Comparison of ENCODE assay signal across 8 cellular contexts in the genomic region with DNA sequence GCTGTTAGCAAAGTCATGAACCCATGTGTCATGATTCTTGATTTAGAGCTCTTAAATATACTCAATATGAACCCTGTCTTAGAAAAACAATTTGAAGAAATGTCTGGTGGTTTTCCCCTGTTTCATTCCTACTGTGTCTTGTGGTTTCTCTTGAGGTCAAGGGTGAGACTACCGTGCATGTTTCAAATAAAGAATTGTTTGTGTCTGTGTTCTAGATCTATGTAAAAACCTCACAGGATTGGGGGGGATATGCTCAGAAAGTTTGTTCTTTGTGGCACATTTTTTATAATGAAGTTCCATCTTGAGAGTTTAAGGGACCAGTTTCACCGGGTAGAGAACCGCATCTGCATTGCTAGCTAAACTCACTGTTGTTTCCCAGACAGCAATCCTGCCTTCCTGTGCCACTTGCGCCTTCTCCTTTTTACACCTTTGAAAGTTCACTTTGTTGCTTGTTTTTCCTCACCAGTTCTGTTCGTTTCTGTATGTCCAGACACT. TPM values are rescaled to one million over a fixed set of nuclear protein-coding genes. Genes with fewer than 3 reads are reported as not detected.
DNase-seq lines count a peak whose midpoint lies in the region; ATAC-seq, FAIRE-seq and TF ChIP-seq lines count a peak whose summit lies in the region.

No MANE protein-coding gene starts in this region.

- H3K36me3 Mint-ChIP-seq in natural killer cell treated with Interleukin-12 subunit alpha and Interleukin-12 subunit beta and Interleukin-15 and Interleukin-18, amount 100 ng/mL, for 72 hours = no peaks in the 10 kb centered on the region

- peak overlapping the region; percentile 76 to 98 for H3K27ac Mint-ChIP-seq in natural killer cell treated with Interleukin-12 subunit alpha and Interleukin-12 subunit beta and Interleukin-15 and Interleukin-18, amount 100 ng/mL, for 72 hours

- DNase-seq in GM12892 (ENCODE audit: insufficient read length) (no peak), astrocyte of the cerebellum (ENCODE audit: low read depth) (peak; percentile 87), right cardiac atrium (no peak), NCI-H1694 (lab: John Stamatoyannopoulos, UW) (no peak), NCI-H128 (lab: John Stamatoyannopoulos, UW; ENCODE audit: unreplicated experiment) (no peak)
- DNase-seq in natural killer cell treated with Interleukin-12 subunit alpha and Interleukin-12 subunit beta and Interleukin-15 and Interleukin-18, amount 100 ng/mL, for 72 hours (ENCODE audit: low spot score) = peak; percentile 72

- H2AFZ ChIP-seq in KMS-11 (ENCODE audit: low read depth) = peak overlapping the region; percentile 9; the same call in 1 of the 2 replicates

- peak overlapping the region; percentile 68 for H3K4me3 ChIP-seq in KMS-11 (IDR thresholded peaks at IDR 0.05; ENCODE audit: insufficient read depth, low read depth, low read length)
- H3K4me3 ChIP-seq in astrocyte of the cerebellum (ENCODE audit: low read depth, low read length) = no peak overlapping the region
- no peak overlapping the region for H3K4me3 ChIP-seq in right cardiac atrium (ENCODE audit: low read length)

- in situ Hi-C loops in astrocyte of the cerebellum (cut with HindIII; ENCODE audit: low sequenced_read_pairs) = no loop called here

- peaks cover 100% of the 10 kb centered on the region for H3K4me1 ChIP-seq in KMS-11 (ENCODE audit: low read depth, poor library complexity, severe bottlenecking)
- H3K4me1 ChIP-seq in right cardiac atrium (ENCODE audit: control insufficient read depth, insufficient read depth, low read length) = peaks cover 8% of the 10 kb centered on the region

- H3K79me2 ChIP-seq in KMS-11 (ENCODE audit: insufficient read depth, low read depth) = no peaks in the 10 kb centered on the region

- intact Hi-C loops in right cardiac atrium (cut with DNase I) = no loop called here

- no peaks in the 10 kb centered on the region for H4K20me1 ChIP-seq in KMS-11 (ENCODE audit: insufficient read depth)

- no peaks in the 10 kb centered on the region for H3K36me3 ChIP-seq in KMS-11 (ENCODE audit: insufficient read depth)

- H3K4me2 ChIP-seq in KMS-11 = peak overlapping the region; percentile 67

- FAIRE-seq in GM12892 (lab: Jason Lieb, UNC) = peak; percentile 73

- H3K27me3 ChIP-seq in KMS-11 (ENCODE audit: insufficient read depth, low read depth) (no peaks in the 10 kb centered on the region), right cardiac atrium (ENCODE audit: control insufficient read depth, insufficient read depth) (no peaks in the 10 kb centered on the region)

- H3K9ac ChIP-seq in KMS-11 = peak overlapping the region; percentile 32

- H3K4me3 Mint-ChIP-seq in natural killer cell treated with Interleukin-12 subunit alpha and Interleukin-12 subunit beta and Interleukin-15 and Interleukin-18, amount 100 ng/mL, for 72 hours = peak overlapping the region; percentile 85

- WGBS in right cardiac atrium = 79% methylated on average over 5 of the region's 5 CpGs

- peak; percentile 84 for ATAC-seq in GM21786 (IDR thresholded peaks at IDR 0.05; ENCODE audit: unreplicated experiment)
- peak; percentile 78 to 82 for ATAC-seq in natural killer cell treated with Interleukin-12 subunit alpha and Interleukin-12 subunit beta and Interleukin-15 and Interleukin-18, amount 100 ng/mL, for 72 hours
- no peak for ATAC-seq in right cardiac atrium

- no peaks in the 10 kb centered on the region for H3K9me3 Mint-ChIP-seq in natural killer cell treated with Interleukin-12 subunit alpha and Interleukin-12 subunit beta and Interleukin-15 and Interleukin-18, amount 100 ng/mL, for 72 hours

- no peaks in the 10 kb centered on the region for H3K9me3 ChIP-seq in right cardiac atrium (ENCODE audit: control insufficient read depth, low read length)

- TF ChIP-seq CTCF in KMS-11 (conservative IDR thresholded peaks at IDR 0.05; ENCODE audit: low read depth, low read length) (no peak), astrocyte of the cerebellum (IDR thresholded peaks at IDR 0.05; ENCODE audit: low read depth, low read length, missing control alignments) (no peak)

- H3K27ac ChIP-seq in KMS-11 (peak overlapping the region; percentile 81), right cardiac atrium (ENCODE audit: low read length) (no peak overlapping the region)

- no peak for TF ChIP-seq POLR2A in GM12892 (IDR thresholded peaks at IDR 0.05; ENCODE audit: low read depth, low read length)

- H3K27me3 Mint-ChIP-seq in natural killer cell treated with Interleukin-12 subunit alpha and Interleukin-12 subunit beta and Interleukin-15 and Interleukin-18, amount 100 ng/mL, for 72 hours = no peaks in the 10 kb centered on the region

- peaks cover 63 to 71% of the 10 kb centered on the region in 2 donors for H3K4me1 Mint-ChIP-seq in natural killer cell treated with Interleukin-12 subunit alpha and Interleukin-12 subunit beta and Interleukin-15 and Interleukin-18, amount 100 ng/mL, for 72 hours (ENCODE audit: low read depth in 2 of 2)

RNA-seq across cellular contexts. Expression of gene CACYBP, which starts 30.9 kb away (rescaled TPM):
- 142 TPM for polyA plus RNA-seq in GM12892 (2012; ENCODE audit: missing spikeins)
- 100 to 1,000 TPM; 199 to 288 TPM for total RNA-seq in natural killer cell treated with Interleukin-12 subunit alpha and Interleukin-12 subunit beta and Interleukin-15 and Interleukin-18, amount 100 ng/mL, for 72 hours
- 10 to 100 TPM; 52.9 to 81.1 (median 73.4) TPM for total RNA-seq in right cardiac atrium
- 72.9 TPM for polyA plus RNA-seq in right cardiac atrium

RNA-seq across cellular contexts. Expression of gene MRPS14, which starts 54.4 kb away (rescaled TPM):
- polyA plus RNA-seq in GM12892 (2012; ENCODE audit: missing spikeins) = 36.4 TPM
- total RNA-seq in natural killer cell treated with Interleukin-12 subunit alpha and Interleukin-12 subunit beta and Interleukin-15 and Interleukin-18, amount 100 ng/mL, for 72 hours = 10 to 100 TPM; 23.9 to 34.7 TPM
- total RNA-seq in right cardiac atrium = 10 to 100 TPM; 23.8 to 30.0 (median 26.7) TPM
- 23.7 TPM for polyA plus RNA-seq in right cardiac atrium

Comparison
In these comparisons a context has a peak if more than half of its experiments do, and no peak if none do; other contexts are left out.
1. DNase-seq: peak in astrocyte of the cerebellum (single experiment) and natural killer cell treated with Interleukin-12 subunit alpha and Interleukin-12 subunit beta and Interleukin-15 and Interleukin-18, amount 100 ng/mL, for 72 hours (single experiment); none in GM12892 (single experiment), right cardiac atrium (0 of 3), NCI-H1694 (single experiment) and NCI-H128 (single experiment).
2. ATAC-seq: peak in GM21786 (single experiment) and natural killer cell treated with Interleukin-12 subunit alpha and Interleukin-12 subunit beta and Interleukin-15 and Interleukin-18, amount 100 ng/mL, for 72 hours (2 of 2); none in right cardiac atrium (0 of 2).